21 cellular contexts compared by ENCODE assay signal in genomic region chr3:184596886-184597575, GRCh38. TPM values are rescaled to one million over a fixed set of nuclear protein-coding genes. Genes with fewer than 3 reads are reported as not detected.
"Had no signal": no experiment of that assay in that cellular context is flagged by ENCODE, and none has a peak within 500 bp of the region (broad histone marks: within the 10 kb centered on the region; RNA-seq: fewer than 3 reads in every experiment).

No MANE protein-coding gene starts in this region.

- ATAC-seq: naive thymus-derived CD8-positive, alpha-beta T cell; psoas muscle; stimulated activated memory B cell treated with anti-CD40 and anti-IgM and Interleukin-4, amounts not matched to agents 10 μg/mL and 1 μg/mL and 100 μg/mL, for 72 hours had no signal

- H3K4me2 ChIP-seq: hepatocyte, neural progenitor cell had no signal

- DNase-seq: cortex of kidney; effector CD8-positive, alpha-beta T cell; naive thymus-derived CD8-positive, alpha-beta T cell; occipital lobe; retina; spleen; stimulated activated CD4-positive, alpha-beta T cell treated with anti-CD3 and anti-CD28 coated beads, Interleukin-15, amount 100 ng/mL, for 24 hours; stimulated activated CD4-positive, alpha-beta T cell treated with anti-CD3 and anti-CD28 coated beads, Interleukin-1b, Interleukin-23, amount 100 ng/mL, for 48 hours; stimulated activated CD4-positive, alpha-beta T cell treated with anti-CD3 and anti-CD28 coated beads, Interleukin-4, amount 100 ng/mL, for 24 hours; transverse colon had no signal

- H3K27me3 ChIP-seq: testis had no signal

- H3K9ac ChIP-seq: neural progenitor cell, parathyroid adenoma had no signal

- H3K36me3 ChIP-seq: neural progenitor cell, spleen, transverse colon had no signal

- H3K36me3 Mint-ChIP-seq: memory B cell; naive thymus-derived CD8-positive, alpha-beta T cell; neural progenitor cell; stimulated activated memory B cell treated with anti-CD40 and anti-IgM and Interleukin-4, amounts not matched to agents 10 μg/mL and 1 μg/mL and 100 μg/mL, for 72 hours had no signal

- H3K27ac ChIP-seq: dorsolateral prefrontal cortex, hepatocyte, neural progenitor cell, parathyroid adenoma, psoas muscle, spleen, testis, transverse colon had no signal

- H3K9me3 Mint-ChIP-seq: central memory CD8-positive, alpha-beta T cell; memory B cell; naive thymus-derived CD8-positive, alpha-beta T cell; neural progenitor cell; stimulated activated memory B cell treated with anti-CD40 and anti-IgM and Interleukin-4, amounts not matched to agents 10 μg/mL and 1 μg/mL and 100 μg/mL, for 72 hours; stimulated activated naive CD8-positive, alpha-beta T cell treated with anti-CD3 and anti-CD28 coated beads, Interleukin-15, Interleukin-2, amounts not matched to agents 100 ng/mL and 50 ng/mL, for 24 hours had no signal

- H3K4me3 ChIP-seq: dorsolateral prefrontal cortex, hepatocyte, mucosa of descending colon, neural progenitor cell, psoas muscle, spleen, testis, transverse colon had no signal

- H3K27ac Mint-ChIP-seq: memory B cell; neural progenitor cell; stimulated activated memory B cell treated with anti-CD40 and anti-IgM and Interleukin-4, amounts not matched to agents 10 μg/mL and 1 μg/mL and 100 μg/mL, for 72 hours; stimulated activated naive CD8-positive, alpha-beta T cell treated with anti-CD3 and anti-CD28 coated beads, Interleukin-15, Interleukin-2, amounts not matched to agents 100 ng/mL and 50 ng/mL, for 24 hours had no signal

- H3K4me1 Mint-ChIP-seq: memory B cell had no signal

- H3K79me2 ChIP-seq: hepatocyte, parathyroid adenoma had no signal

- H3K4me1 ChIP-seq: parathyroid adenoma, psoas muscle had no signal

- H3K4me3 Mint-ChIP-seq: central memory CD8-positive, alpha-beta T cell; memory B cell; naive thymus-derived CD8-positive, alpha-beta T cell; stimulated activated memory B cell treated with anti-CD40 and anti-IgM and Interleukin-4, amounts not matched to agents 10 μg/mL and 1 μg/mL and 100 μg/mL, for 72 hours; stimulated activated naive CD8-positive, alpha-beta T cell treated with anti-CD3 and anti-CD28 coated beads, Interleukin-15, Interleukin-2, amounts not matched to agents 100 ng/mL and 50 ng/mL, for 24 hours had no signal

- H3K9me3 ChIP-seq: mucosa of descending colon, psoas muscle, spleen, testis, transverse colon had no signal

RNA-seq across cellular contexts. Expression of gene EPHB3, which starts 35.4 kb away (rescaled TPM):
- total RNA-seq: naive thymus-derived CD8-positive, alpha-beta T cell had no signal
